In the genomic region with DNA sequence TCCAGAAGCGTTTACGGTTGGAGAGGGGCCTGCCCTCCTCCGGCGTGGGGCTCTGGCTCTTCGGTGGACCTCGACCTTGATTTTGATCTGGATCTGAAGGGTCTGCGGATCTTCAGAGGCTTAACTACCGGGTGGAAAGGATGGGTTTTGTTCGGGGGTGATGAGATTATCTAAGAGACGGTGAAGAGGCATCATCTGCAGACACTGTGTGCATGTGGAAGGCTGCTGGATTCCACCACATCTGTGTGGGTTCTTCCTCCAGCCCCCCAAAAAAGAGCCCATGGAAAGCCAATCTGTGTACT, we compare ENCODE assay signal across 8 cellular contexts. TPM values are rescaled to one million over a fixed set of nuclear protein-coding genes. Genes with fewer than 3 reads are reported as not detected.
A peak's percentile ranks its signal among the peaks of the same experiment; 100 is the strongest.
DNase-seq lines count a peak whose midpoint lies in the region; ATAC-seq and TF ChIP-seq lines count a peak whose summit lies in the region.

No MANE protein-coding gene starts in this region.

- no peaks in the 10 kb centered on the region for H4K20me1 ChIP-seq in OCI-LY1 (ENCODE audit: insufficient read depth, low read length)

- peak overlapping the region; percentile 83 to 87 (median 85) for H3K4me3 Mint-ChIP-seq in CD4-positive, CD25-positive, alpha-beta regulatory T cell
- H3K4me3 Mint-ChIP-seq in endothelial cell (ENCODE audit: unreplicated experiment): peak overlapping the region; percentile 99

- H3K4me1 ChIP-seq in CD4-positive, CD25-positive, alpha-beta regulatory T cell (ENCODE audit: control insufficient read depth, insufficient read depth, low read length, poor library complexity, severe bottlenecking): peaks cover 6% of the 10 kb centered on the region
- H3K4me1 ChIP-seq in OCI-LY1 (ENCODE audit: insufficient read depth, low read length, severe bottlenecking) (peaks cover 20% of the 10 kb centered on the region), neuronal stem cell (ENCODE audit: control insufficient read depth in 2 of 2, insufficient read depth in 1 of 2, low read depth in 1 of 2, low read length in 2 of 2) (peaks cover 5 to 7% of the 10 kb centered on the region in 2 donors)

- peak overlapping the region; percentile 76 for H3K23ac ChIP-seq in neuronal stem cell (ENCODE audit: low read depth, low read length, poor library complexity)

- H3K4ac ChIP-seq in neuronal stem cell (ENCODE audit: low read length): no peak overlapping the region

- H3K4me2 ChIP-seq in OCI-LY1 (ENCODE audit: low read length): peak overlapping the region; percentile 76
- peak overlapping the region; percentile 87 for H3K4me2 ChIP-seq in neuronal stem cell (ENCODE audit: insufficient read depth, low read length, poor library complexity, severe bottlenecking)

- H3K79me2 ChIP-seq in OCI-LY1 (ENCODE audit: insufficient read depth, low read length): no peaks in the 10 kb centered on the region

- peak overlapping the region; percentile 67 for H3K9ac ChIP-seq in OCI-LY1 (ENCODE audit: low read length)
- peak overlapping the region; percentile 91 for H3K9ac ChIP-seq in neuronal stem cell (ENCODE audit: low read depth, low read length, poor library complexity)

- no peaks in the 10 kb centered on the region for H3K9me3 ChIP-seq in CD4-positive, CD25-positive, alpha-beta regulatory T cell (ENCODE audit: control insufficient read depth in 2 of 2, low read length in 2 of 2)
- H3K9me3 ChIP-seq in OCI-LY1 (ENCODE audit: low read length) (no peaks in the 10 kb centered on the region), neuronal stem cell (replicated peaks in 1 of 2; ENCODE audit: control insufficient read depth in 2 of 2, insufficient read depth in 1 of 2, low read depth in 1 of 2, low read length in 2 of 2) (no peaks in the 10 kb centered on the region)

- H2AK5ac ChIP-seq in neuronal stem cell (ENCODE audit: low read depth, low read length): no peak overlapping the region

- H2BK120ac ChIP-seq in neuronal stem cell (ENCODE audit: low read depth, low read length): no peak overlapping the region

- H2BK5ac ChIP-seq in neuronal stem cell (ENCODE audit: low read length): peak overlapping the region; percentile 98

- no peaks in the 10 kb centered on the region for H3F3A ChIP-seq in OCI-LY1 (ENCODE audit: insufficient read depth, low read length)

- peak overlapping the region; percentile 98 for H3K18ac ChIP-seq in neuronal stem cell (ENCODE audit: low read length)

- TF ChIP-seq CTCF in OCI-LY1 (IDR thresholded peaks at IDR 0.05; ENCODE audit: low read length) (no peak), endothelial cell (IDR thresholded peaks at IDR 0.05; ENCODE audit: unreplicated experiment) (no peak)

- H3K9me2 ChIP-seq in OCI-LY1 (ENCODE audit: low read depth, low read length): no peaks in the 10 kb centered on the region

- peaks cover 36% of the 10 kb centered on the region for H3K27me3 Mint-ChIP-seq in CD4-positive, CD25-positive, alpha-beta regulatory T cell
- peaks cover 8% of the 10 kb centered on the region for H3K27me3 Mint-ChIP-seq in endothelial cell (ENCODE audit: unreplicated experiment)

- peaks cover 18% of the 10 kb centered on the region for H3K27me3 ChIP-seq in CD4-positive, CD25-positive, alpha-beta regulatory T cell (ENCODE audit: control insufficient read depth, insufficient read depth, low read length)
- H3K27me3 ChIP-seq in OCI-LY1 (ENCODE audit: insufficient read depth, low read length) (no peaks in the 10 kb centered on the region), neuronal stem cell (ENCODE audit: control insufficient read depth in 3 of 3, insufficient read depth in 3 of 3, low read depth in 1 of 3, low read length in 3 of 3) (no peaks in the 10 kb centered on the region)

- DNase-seq in CD4-positive, CD25-positive, alpha-beta regulatory T cell: no peak
- DNase-seq in endothelial cell (ENCODE audit: low spot score) (no peak), neuronal stem cell (ENCODE audit: low spot score) (no peak), A172 (ENCODE audit: low spot score) (no peak)
- DNase-seq in stimulated activated CD4-positive, alpha-beta T cell treated with anti-CD3 and anti-CD28 coated beads, Interleukin-4, amount 100 ng/mL, for 4 hours: no peak

- H2AFZ ChIP-seq in OCI-LY1 (ENCODE audit: low read length) (no peak overlapping the region), neuronal stem cell (ENCODE audit: low read length) (peak overlapping the region; percentile 96)

- WGBS in neuronal stem cell (ENCODE audit: extremely low coverage in 2 of 2, insufficient read length in 2 of 2, insufficient replicate concordance in 1 of 2), 2 donors: no CpG with 5 or more reads among the region's 10 CpGs

- H3K27ac ChIP-seq in CD4-positive, CD25-positive, alpha-beta regulatory T cell (ENCODE audit: insufficient read depth, low read length, poor library complexity, severe bottlenecking): no peak overlapping the region
- peak overlapping the region; percentile 25 for H3K27ac ChIP-seq in OCI-LY1 (ENCODE audit: low read depth, low read length, poor library complexity, severe bottlenecking)
- H3K27ac ChIP-seq in neuronal stem cell (replicated peaks; ENCODE audit: low read length): no peak overlapping the region

- H4K8ac ChIP-seq in neuronal stem cell (ENCODE audit: low read depth, low read length): no peak overlapping the region

- no peaks in the 10 kb centered on the region for H3K36me3 Mint-ChIP-seq in CD4-positive, CD25-positive, alpha-beta regulatory T cell
- peaks cover 26% of the 10 kb centered on the region for H3K36me3 Mint-ChIP-seq in endothelial cell (ENCODE audit: low read depth, unreplicated experiment)

- H2BK12ac ChIP-seq in neuronal stem cell (ENCODE audit: low read length): no peak overlapping the region

- no peaks in the 10 kb centered on the region for H3K36me3 ChIP-seq in CD4-positive, CD25-positive, alpha-beta regulatory T cell (ENCODE audit: control insufficient read depth, insufficient read depth, low read length)
- H3K36me3 ChIP-seq in OCI-LY1 (ENCODE audit: insufficient read depth, low read length) (peaks cover 22% of the 10 kb centered on the region), neuronal stem cell (replicated peaks in 1 of 2; ENCODE audit: control insufficient read depth in 2 of 2, insufficient read depth in 2 of 2, low read length in 2 of 2) (peaks cover 14 to 46% of the 10 kb centered on the region in 2 donors)

- H3K14ac ChIP-seq in neuronal stem cell (ENCODE audit: low read length): peak overlapping the region; percentile 73

- H3K4me1 Mint-ChIP-seq in CD4-positive, CD25-positive, alpha-beta regulatory T cell: peaks cover 0 to 11% (median 6%) of the 10 kb centered on the region in 4 donors
- H3K4me1 Mint-ChIP-seq in endothelial cell (ENCODE audit: unreplicated experiment): peaks cover 32% of the 10 kb centered on the region

- H2BK15ac ChIP-seq in neuronal stem cell (ENCODE audit: low read length): peak overlapping the region; percentile 15

- H3K4me3 ChIP-seq in CD4-positive, CD25-positive, alpha-beta regulatory T cell (ENCODE audit: low read depth, low read length): no peak overlapping the region
- H3K4me3 ChIP-seq in OCI-LY1 (ENCODE audit: low read depth, low read length, poor library complexity, severe bottlenecking) (peak overlapping the region; percentile 67), neuronal stem cell (ENCODE audit: low read length in 2 of 2) (peak overlapping the region; percentile 67 to 98)

- no peak overlapping the region for H3K27ac Mint-ChIP-seq in CD4-positive, CD25-positive, alpha-beta regulatory T cell
- H3K27ac Mint-ChIP-seq in endothelial cell (ENCODE audit: unreplicated experiment): peak overlapping the region; percentile 93

- peaks cover 2% of the 10 kb centered on the region for H3K79me1 ChIP-seq in neuronal stem cell (ENCODE audit: low read depth, low read length)

- ATAC-seq in CD4-positive, CD25-positive, alpha-beta regulatory T cell (ENCODE audit: low read depth in 2 of 2): no peak
- ATAC-seq in GM18498 (IDR thresholded peaks at IDR 0.05; ENCODE audit: unreplicated experiment): no peak
- no peak for ATAC-seq in HG03457 (IDR thresholded peaks at IDR 0.05; ENCODE audit: unreplicated experiment)

- no peak overlapping the region for H4K91ac ChIP-seq in neuronal stem cell (ENCODE audit: low read depth, low read length, poor library complexity)

- H3K9me3 Mint-ChIP-seq in CD4-positive, CD25-positive, alpha-beta regulatory T cell: no peaks in the 10 kb centered on the region
- H3K9me3 Mint-ChIP-seq in endothelial cell (ENCODE audit: unreplicated experiment): no peaks in the 10 kb centered on the region

RNA-seq across cellular contexts. Expression of a gene that starts 1.0 kb away (rescaled TPM):
- 5.4 TPM for total RNA-seq in CD4-positive, CD25-positive, alpha-beta regulatory T cell
- under 1 TPM in 2 of 4 donors, not detected in 2; 0.11 to 0.28 TPM for polyA plus RNA-seq in CD4-positive, CD25-positive, alpha-beta regulatory T cell
- total RNA-seq in endothelial cell (ENCODE audit: unreplicated experiment): 30.2 TPM
- polyA plus RNA-seq in neuronal stem cell (2013, experiment 1 of 2): 23.9 TPM
- 24.5 TPM for polyA plus RNA-seq in neuronal stem cell (2013, experiment 2 of 2)
- 7.6 and 20.3 TPM in 2 replicates for total RNA-seq in A172 (2014; rRNA removed; shearing (Covaris generic))
